ENCODE assay signal across 12 cellular contexts in genomic region chr2:30267161-30267568, GRCh38. TPM values are rescaled to one million over a fixed set of nuclear protein-coding genes. Genes with fewer than 3 reads are reported as not detected.
DNase-seq lines count a peak whose midpoint lies in the region; ATAC-seq, FAIRE-seq and TF ChIP-seq lines count a peak whose summit lies in the region.
"Had no signal": no experiment of that assay in that cellular context is flagged by ENCODE, and none has a peak within 500 bp of the region (broad histone marks: within the 10 kb centered on the region; RNA-seq: fewer than 3 reads in every experiment).

No MANE protein-coding gene starts in this region.

- ATAC-seq in effector memory CD8-positive, alpha-beta T cell (replicated peaks) = peak; percentile 6

- peaks cover 2% of the 10 kb centered on the region; the same call in 1 of the 2 replicates for H3K9me3 ChIP-seq in BE2C
- H3K9me3 ChIP-seq: HAP-1 had no signal

- peak overlapping the region; percentile 16; the same call in 1 of the 2 replicates for H2AFZ ChIP-seq in KMS-11 (ENCODE audit: low read depth)

- no peaks in the 10 kb centered on the region for H3K27me3 ChIP-seq in KMS-11 (ENCODE audit: insufficient read depth, low read depth)
- H3K27me3 ChIP-seq in BE2C = no peaks in the 10 kb centered on the region

- peak overlapping the region; percentile 70 for H3K27ac ChIP-seq in KMS-11

- H3K9ac ChIP-seq in KMS-11 = peak overlapping the region; percentile 28; the same call in 1 of the 2 replicates

- no peak overlapping the region for H3K4me3 ChIP-seq in KMS-11 (IDR thresholded peaks at IDR 0.05; ENCODE audit: insufficient read depth, low read depth, low read length)
- no peak overlapping the region for H3K4me3 ChIP-seq in BE2C (ENCODE audit: low read depth, low read length)
- H3K4me3 ChIP-seq: HAP-1 had no signal

- no peaks in the 10 kb centered on the region for H3K9me3 Mint-ChIP-seq in effector memory CD8-positive, alpha-beta T cell

- no peaks in the 10 kb centered on the region for H3K27me3 Mint-ChIP-seq in effector memory CD8-positive, alpha-beta T cell

- H3K36me3 ChIP-seq in KMS-11 (ENCODE audit: insufficient read depth) (no peaks in the 10 kb centered on the region), BE2C (no peaks in the 10 kb centered on the region)
- H3K36me3 ChIP-seq: HAP-1 had no signal

- peak overlapping the region; percentile 90 to 96 for H3K27ac Mint-ChIP-seq in effector memory CD8-positive, alpha-beta T cell

- no peaks in the 10 kb centered on the region for H3K79me2 ChIP-seq in KMS-11 (ENCODE audit: insufficient read depth, low read depth)

- TF ChIP-seq CTCF in KMS-11 (conservative IDR thresholded peaks at IDR 0.05; ENCODE audit: low read depth, low read length) (no peak), BE2C (IDR thresholded peaks at IDR 0.05; ENCODE audit: low read depth, low read length) (no peak)

- H3K4me2 ChIP-seq in KMS-11 = peak overlapping the region; percentile 29

- peaks cover 44 to 61% of the 10 kb centered on the region in 2 donors for H3K4me1 Mint-ChIP-seq in effector memory CD8-positive, alpha-beta T cell (ENCODE audit: low read depth in 2 of 2)

- H3K4me1 ChIP-seq in KMS-11 (ENCODE audit: low read depth, poor library complexity, severe bottlenecking) (peaks cover 40% of the 10 kb centered on the region), BE2C (no peaks in the 10 kb centered on the region)

- H4K20me1 ChIP-seq in KMS-11 (ENCODE audit: insufficient read depth) = no peaks in the 10 kb centered on the region

- DNase-seq in activated CD4-positive, alpha-beta T cell treated with anti-CD3 and anti-CD28 coated beads, Interleukin-2, amount 50 U/mL, for 1 hour = peak; percentile 27
- DNase-seq in effector memory CD8-positive, alpha-beta T cell = peak in 2 of 3 experiments; percentile 21 to 25
- DNase-seq in stimulated activated CD4-positive, alpha-beta T cell treated with anti-CD3 and anti-CD28 coated beads, TNF-alpha, amount 100 ng/mL, for 24 hours (ENCODE audit: low read depth in 3 of 3) = peak; percentile 27 to 54 (median 49)
- DNase-seq in NK-92 (lab: John Stamatoyannopoulos, UW; ENCODE audit: unreplicated experiment) (no peak), BE2C (no peak), RCC 7860 (ENCODE audit: low spot score) (no peak), DMS 273 (lab: John Stamatoyannopoulos, UW; ENCODE audit: unreplicated experiment) (no peak)
- DNase-seq: activated gamma-delta T cell treated with Interleukin-2 at 50 U/mL for 16 hours, DMS153, Right ventricle myocardium superior had no signal

- no peak for FAIRE-seq in RCC 7860 (lab: Jason Lieb, UNC)

- H3K36me3 Mint-ChIP-seq in effector memory CD8-positive, alpha-beta T cell (ENCODE audit: insufficient read depth) = no peaks in the 10 kb centered on the region

- peak overlapping the region; percentile 75 to 77 for H3K4me3 Mint-ChIP-seq in effector memory CD8-positive, alpha-beta T cell

RNA-seq across cellular contexts. Expression of gene LBH, which starts 35.8 kb away (rescaled TPM):
- 9.8 TPM for polyA plus RNA-seq in BE2C (2012; ENCODE audit: insufficient read depth, insufficient read length, low read depth)

Comparison
In these comparisons a context has a peak if more than half of its experiments do, and no peak if none do; other contexts are left out.
1. DNase-seq: peak in activated CD4-positive, alpha-beta T cell treated with anti-CD3 and anti-CD28 coated beads, Interleukin-2, amount 50 U/mL, for 1 hour (single experiment), effector memory CD8-positive, alpha-beta T cell (2 of 3) and stimulated activated CD4-positive, alpha-beta T cell treated with anti-CD3 and anti-CD28 coated beads, TNF-alpha, amount 100 ng/mL, for 24 hours (3 of 3); none in NK-92 (single experiment), BE2C (single experiment), RCC 7860 (single experiment) and DMS 273 (single experiment).